1 cellular context compared by ENCODE assay signal in the genomic region with DNA sequence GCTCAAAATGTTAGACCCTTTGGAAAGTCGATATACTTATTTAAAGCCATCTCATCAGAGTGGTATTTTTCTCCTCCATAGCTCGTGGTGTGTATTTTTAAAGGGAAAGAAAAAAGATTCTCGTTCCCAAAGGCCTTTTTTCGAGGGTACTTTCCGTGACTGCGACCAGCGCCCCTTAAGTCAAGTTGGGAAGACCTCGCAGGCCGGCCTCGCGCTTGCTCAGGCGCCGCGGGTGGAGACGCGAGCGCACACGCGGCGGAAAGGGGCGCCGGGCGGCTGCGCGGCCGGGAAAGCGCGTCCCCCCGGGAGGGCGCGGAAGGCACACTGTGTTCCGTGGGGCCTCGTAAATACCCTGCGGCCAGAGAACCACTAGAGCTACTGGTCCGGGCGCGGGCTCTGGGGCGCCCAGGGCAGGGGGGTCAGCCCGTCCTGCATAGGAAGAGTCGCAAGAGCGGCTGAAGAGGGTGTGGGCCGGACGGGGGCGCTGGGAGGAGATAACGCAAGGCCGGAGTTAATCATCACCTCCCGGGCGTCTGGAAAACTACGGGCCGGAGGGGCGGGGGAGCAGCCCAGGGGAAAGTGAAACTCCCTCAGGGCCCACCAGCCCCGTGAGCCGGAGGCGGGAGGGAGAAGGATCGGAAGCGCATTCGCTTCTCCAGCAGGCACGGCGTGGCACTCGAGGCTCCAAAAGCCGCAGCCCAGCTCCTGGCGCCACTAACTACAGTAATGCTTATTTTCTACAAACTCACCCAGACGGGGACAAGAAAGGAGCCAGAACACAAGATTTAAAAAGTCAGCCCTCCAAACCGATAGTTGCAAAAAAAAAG.
TF ChIP-seq lines count a peak whose summit lies in the region.

No MANE protein-coding gene starts in this region.

TF ChIP-seq in K562, 482 proteins besides CTCF, POLR2A, EP300 and RAD21 (continued from another document and continues in another):
- TF ChIP-seq SP1 (CRISPR knock-in tag; IDR thresholded peaks at IDR 0.05) (0 out of 2 replicates have a peak, but pooled peaks have one; percentile 63), PURB (CRISPR knock-in tag; IDR thresholded peaks at IDR 0.05; ENCODE audit: low read depth) (no peak), SIN3B (IDR thresholded peaks at IDR 0.05; ENCODE audit: low read depth) (no peak), STAT5B (CRISPR knock-in tag; IDR thresholded peaks at IDR 0.05) (no peak), CEBPG (CRISPR knock-in tag; IDR thresholded peaks at IDR 0.05) (0 out of 2 replicates have a peak, but pooled peaks have one; percentile 29), CEBPG (tag; conservative IDR thresholded peaks at IDR 0.05 in 1 of 2, IDR thresholded peaks at IDR 0.05 in 1 of 2) (no peak; a peak in 1 of 4 replicates), ARID1B (IDR thresholded peaks at IDR 0.05) (peak; percentile 57), SREBF1 (IDR thresholded peaks at IDR 0.05; ENCODE audit: borderline replicate concordance, low read depth, low read length) (no peak), PHB (CRISPR knock-in tag; IDR thresholded peaks at IDR 0.05) (no peak), MAFG (tag; conservative IDR thresholded peaks at IDR 0.05) (no peak), SMAD3 (CRISPR knock-in tag; conservative IDR thresholded peaks at IDR 0.05) (no peak), PRPF4 (IDR thresholded peaks at IDR 0.05; ENCODE audit: insufficient read depth, low read depth, low read length, poor library complexity, severe bottlenecking) (no peak), KLF16 (IDR thresholded peaks at IDR 0.05) (0 out of 2 replicates have a peak, but pooled peaks have one; percentile 3), ZFP30 (CRISPR knock-in tag; IDR thresholded peaks at IDR 0.05; ENCODE audit: borderline replicate concordance) (no peak), SMAD4 (CRISPR knock-in tag; conservative IDR thresholded peaks at IDR 0.05) (peak; percentile 81; the same call in 1 of the 2 replicates), CREBBP (IDR thresholded peaks at IDR 0.05; ENCODE audit: low read depth, low read length) (no peak), NR2F6 (CRISPR knock-in tag; IDR thresholded peaks at IDR 0.05) (no peak), NONO (IDR thresholded peaks at IDR 0.05; ENCODE audit: low read depth in 2 of 2, low read length in 1 of 2) (peak in 1 of 2 experiments; percentile 30; a peak in 1 of 4 replicates), MEF2A (IDR thresholded peaks at IDR 0.05; ENCODE audit: control insufficient read depth, low read depth, low read length) (no peak), E2F3 (CRISPR knock-in tag; IDR thresholded peaks at IDR 0.05) (no peak), CREB1 (IDR thresholded peaks at IDR 0.05) (peak; percentile 15; the same call in 1 of the 2 replicates), CREB1 (CRISPR knock-in tag; IDR thresholded peaks at IDR 0.05) (no peak), NFIX (CRISPR knock-in tag; IDR thresholded peaks at IDR 0.05; ENCODE audit: low read depth) (no peak), ZNF282 (CRISPR knock-in tag; IDR thresholded peaks at IDR 0.05) (no peak), GTF2A2 (tag; IDR thresholded peaks at IDR 0.05) (no peak), ZNF316 (IDR thresholded peaks at IDR 0.05) (peak; percentile 23; the same call in 1 of the 2 replicates), OTX1 (CRISPR knock-in tag; IDR thresholded peaks at IDR 0.05) (no peak), SRSF1 (IDR thresholded peaks at IDR 0.05; ENCODE audit: low read depth, low read length) (no peak)
- TF ChIP-seq, protein P1, sequence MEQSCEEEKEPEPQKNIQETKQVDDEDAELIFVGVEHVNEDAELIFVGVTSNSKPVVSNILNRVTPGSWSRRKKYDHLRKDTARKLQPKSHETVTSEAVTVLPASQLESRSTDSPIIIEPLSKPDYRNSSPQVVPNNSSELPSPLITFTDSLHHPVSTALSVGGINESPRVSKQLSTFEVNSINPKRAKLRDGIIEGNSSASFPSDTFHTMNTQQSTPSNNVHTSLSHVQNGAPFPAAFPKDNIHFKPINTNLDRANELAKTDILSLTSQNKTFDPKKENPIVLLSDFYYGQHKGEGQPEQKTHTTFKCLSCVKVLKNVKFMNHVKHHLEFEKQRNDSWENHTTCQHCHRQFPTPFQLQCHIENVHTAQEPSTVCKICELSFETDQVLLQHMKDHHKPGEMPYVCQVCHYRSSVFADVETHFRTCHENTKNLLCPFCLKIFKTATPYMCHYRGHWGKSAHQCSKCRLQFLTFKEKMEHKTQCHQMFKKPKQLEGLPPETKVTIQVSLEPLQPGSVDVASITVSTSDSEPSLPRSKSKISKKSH (CRISPR knock-in tag; IDR thresholded peaks at IDR 0.05): no peak
- TF ChIP-seq, protein P2, sequence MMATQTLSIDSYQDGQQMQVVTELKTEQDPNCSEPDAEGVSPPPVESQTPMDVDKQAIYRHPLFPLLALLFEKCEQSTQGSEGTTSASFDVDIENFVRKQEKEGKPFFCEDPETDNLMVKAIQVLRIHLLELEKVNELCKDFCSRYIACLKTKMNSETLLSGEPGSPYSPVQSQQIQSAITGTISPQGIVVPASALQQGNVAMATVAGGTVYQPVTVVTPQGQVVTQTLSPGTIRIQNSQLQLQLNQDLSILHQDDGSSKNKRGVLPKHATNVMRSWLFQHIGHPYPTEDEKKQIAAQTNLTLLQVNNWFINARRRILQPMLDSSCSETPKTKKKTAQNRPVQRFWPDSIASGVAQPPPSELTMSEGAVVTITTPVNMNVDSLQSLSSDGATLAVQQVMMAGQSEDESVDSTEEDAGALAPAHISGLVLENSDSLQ (IDR thresholded peaks at IDR 0.05): peak; percentile 27; the same call in 1 of the 2 replicates
- TF ChIP-seq, protein P3, sequence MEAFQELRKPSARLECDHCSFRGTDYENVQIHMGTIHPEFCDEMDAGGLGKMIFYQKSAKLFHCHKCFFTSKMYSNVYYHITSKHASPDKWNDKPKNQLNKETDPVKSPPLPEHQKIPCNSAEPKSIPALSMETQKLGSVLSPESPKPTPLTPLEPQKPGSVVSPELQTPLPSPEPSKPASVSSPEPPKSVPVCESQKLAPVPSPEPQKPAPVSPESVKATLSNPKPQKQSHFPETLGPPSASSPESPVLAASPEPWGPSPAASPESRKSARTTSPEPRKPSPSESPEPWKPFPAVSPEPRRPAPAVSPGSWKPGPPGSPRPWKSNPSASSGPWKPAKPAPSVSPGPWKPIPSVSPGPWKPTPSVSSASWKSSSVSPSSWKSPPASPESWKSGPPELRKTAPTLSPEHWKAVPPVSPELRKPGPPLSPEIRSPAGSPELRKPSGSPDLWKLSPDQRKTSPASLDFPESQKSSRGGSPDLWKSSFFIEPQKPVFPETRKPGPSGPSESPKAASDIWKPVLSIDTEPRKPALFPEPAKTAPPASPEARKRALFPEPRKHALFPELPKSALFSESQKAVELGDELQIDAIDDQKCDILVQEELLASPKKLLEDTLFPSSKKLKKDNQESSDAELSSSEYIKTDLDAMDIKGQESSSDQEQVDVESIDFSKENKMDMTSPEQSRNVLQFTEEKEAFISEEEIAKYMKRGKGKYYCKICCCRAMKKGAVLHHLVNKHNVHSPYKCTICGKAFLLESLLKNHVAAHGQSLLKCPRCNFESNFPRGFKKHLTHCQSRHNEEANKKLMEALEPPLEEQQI (IDR thresholded peaks at IDR 0.05): no peak
- TF ChIP-seq, protein P4, sequence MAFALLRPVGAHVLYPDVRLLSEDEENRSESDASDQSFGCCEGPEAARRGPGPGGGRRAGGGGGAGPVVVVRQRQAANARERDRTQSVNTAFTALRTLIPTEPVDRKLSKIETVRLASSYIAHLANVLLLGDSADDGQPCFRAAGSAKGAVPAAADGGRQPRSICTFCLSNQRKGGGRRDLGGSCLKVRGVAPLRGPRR (CRISPR knock-in tag; IDR thresholded peaks at IDR 0.05): no peak
- TF ChIP-seq, protein P5, sequence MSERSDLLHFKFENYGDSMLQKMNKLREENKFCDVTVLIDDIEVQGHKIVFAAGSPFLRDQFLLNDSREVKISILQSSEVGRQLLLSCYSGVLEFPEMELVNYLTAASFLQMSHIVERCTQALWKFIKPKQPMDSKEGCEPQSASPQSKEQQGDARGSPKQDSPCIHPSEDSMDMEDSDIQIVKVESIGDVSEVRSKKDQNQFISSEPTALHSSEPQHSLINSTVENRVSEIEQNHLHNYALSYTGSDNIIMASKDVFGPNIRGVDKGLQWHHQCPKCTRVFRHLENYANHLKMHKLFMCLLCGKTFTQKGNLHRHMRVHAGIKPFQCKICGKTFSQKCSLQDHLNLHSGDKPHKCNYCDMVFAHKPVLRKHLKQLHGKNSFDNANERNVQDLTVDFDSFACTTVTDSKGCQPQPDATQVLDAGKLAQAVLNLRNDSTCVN (CRISPR knock-in tag; IDR thresholded peaks at IDR 0.05): no peak
- TF ChIP-seq, protein P6, sequence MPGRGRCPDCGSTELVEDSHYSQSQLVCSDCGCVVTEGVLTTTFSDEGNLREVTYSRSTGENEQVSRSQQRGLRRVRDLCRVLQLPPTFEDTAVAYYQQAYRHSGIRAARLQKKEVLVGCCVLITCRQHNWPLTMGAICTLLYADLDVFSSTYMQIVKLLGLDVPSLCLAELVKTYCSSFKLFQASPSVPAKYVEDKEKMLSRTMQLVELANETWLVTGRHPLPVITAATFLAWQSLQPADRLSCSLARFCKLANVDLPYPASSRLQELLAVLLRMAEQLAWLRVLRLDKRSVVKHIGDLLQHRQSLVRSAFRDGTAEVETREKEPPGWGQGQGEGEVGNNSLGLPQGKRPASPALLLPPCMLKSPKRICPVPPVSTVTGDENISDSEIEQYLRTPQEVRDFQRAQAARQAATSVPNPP (IDR thresholded peaks at IDR 0.05; ENCODE audit: borderline replicate concordance, insufficient read depth, insufficient read length): no peak
- TF ChIP-seq, protein P7, sequence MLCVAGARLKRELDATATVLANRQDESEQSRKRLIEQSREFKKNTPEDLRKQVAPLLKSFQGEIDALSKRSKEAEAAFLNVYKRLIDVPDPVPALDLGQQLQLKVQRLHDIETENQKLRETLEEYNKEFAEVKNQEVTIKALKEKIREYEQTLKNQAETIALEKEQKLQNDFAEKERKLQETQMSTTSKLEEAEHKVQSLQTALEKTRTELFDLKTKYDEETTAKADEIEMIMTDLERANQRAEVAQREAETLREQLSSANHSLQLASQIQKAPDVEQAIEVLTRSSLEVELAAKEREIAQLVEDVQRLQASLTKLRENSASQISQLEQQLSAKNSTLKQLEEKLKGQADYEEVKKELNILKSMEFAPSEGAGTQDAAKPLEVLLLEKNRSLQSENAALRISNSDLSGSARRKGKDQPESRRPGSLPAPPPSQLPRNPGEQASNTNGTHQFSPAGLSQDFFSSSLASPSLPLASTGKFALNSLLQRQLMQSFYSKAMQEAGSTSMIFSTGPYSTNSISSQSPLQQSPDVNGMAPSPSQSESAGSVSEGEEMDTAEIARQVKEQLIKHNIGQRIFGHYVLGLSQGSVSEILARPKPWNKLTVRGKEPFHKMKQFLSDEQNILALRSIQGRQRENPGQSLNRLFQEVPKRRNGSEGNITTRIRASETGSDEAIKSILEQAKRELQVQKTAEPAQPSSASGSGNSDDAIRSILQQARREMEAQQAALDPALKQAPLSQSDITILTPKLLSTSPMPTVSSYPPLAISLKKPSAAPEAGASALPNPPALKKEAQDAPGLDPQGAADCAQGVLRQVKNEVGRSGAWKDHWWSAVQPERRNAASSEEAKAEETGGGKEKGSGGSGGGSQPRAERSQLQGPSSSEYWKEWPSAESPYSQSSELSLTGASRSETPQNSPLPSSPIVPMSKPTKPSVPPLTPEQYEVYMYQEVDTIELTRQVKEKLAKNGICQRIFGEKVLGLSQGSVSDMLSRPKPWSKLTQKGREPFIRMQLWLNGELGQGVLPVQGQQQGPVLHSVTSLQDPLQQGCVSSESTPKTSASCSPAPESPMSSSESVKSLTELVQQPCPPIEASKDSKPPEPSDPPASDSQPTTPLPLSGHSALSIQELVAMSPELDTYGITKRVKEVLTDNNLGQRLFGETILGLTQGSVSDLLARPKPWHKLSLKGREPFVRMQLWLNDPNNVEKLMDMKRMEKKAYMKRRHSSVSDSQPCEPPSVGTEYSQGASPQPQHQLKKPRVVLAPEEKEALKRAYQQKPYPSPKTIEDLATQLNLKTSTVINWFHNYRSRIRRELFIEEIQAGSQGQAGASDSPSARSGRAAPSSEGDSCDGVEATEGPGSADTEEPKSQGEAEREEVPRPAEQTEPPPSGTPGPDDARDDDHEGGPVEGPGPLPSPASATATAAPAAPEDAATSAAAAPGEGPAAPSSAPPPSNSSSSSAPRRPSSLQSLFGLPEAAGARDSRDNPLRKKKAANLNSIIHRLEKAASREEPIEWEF (CRISPR knock-in tag; IDR thresholded peaks at IDR 0.05): no peak
- TF ChIP-seq, protein P8, sequence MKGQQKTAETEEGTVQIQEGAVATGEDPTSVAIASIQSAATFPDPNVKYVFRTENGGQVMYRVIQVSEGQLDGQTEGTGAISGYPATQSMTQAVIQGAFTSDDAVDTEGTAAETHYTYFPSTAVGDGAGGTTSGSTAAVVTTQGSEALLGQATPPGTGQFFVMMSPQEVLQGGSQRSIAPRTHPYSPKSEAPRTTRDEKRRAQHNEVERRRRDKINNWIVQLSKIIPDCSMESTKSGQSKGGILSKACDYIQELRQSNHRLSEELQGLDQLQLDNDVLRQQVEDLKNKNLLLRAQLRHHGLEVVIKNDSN (CRISPR knock-in tag; IDR thresholded peaks at IDR 0.05): no peak
